Comparison of ENCODE assay signal across 14 cellular contexts in the genomic region with DNA sequence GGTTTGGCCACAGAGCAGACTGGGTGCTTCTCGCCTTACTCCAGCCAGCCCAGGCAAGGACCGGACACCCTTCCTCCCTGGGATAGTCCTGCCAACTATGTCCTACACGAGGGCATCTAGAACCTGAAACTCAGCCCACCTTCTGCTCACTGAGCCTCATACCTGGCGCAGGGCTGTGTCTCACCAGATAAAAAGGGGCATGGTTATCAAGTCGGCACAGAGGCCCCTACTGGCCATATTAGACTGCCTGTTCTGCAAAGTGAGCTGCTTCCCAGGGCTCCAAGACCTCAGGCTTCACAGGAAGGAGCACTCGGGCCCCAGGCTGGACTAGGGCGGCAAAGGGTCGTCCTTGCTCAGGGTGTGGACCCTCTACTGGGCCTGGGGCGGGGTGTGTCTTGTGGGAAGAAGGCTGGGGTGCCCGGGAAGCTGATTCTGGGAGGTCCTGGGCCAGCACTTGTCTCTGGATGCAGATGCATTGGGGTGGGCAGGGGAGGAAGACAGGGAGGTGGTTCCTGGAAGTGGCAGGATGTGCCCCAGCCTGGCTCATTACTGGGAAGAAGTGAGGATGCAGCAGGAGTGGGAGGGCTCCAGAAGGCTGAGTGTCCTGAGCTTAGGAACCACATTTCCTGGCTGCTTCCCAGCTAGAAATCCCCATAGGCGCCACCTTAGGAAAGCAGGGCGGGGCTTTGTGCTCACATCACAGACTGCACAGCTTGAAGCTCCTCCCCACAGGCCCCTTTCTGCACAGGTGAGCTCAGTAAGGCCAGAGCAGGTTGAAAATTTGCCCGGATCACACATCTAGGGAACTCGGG. TPM values are rescaled to one million over a fixed set of nuclear protein-coding genes. Genes with fewer than 3 reads are reported as not detected.
DNase-seq lines count a peak whose midpoint lies in the region; TF ChIP-seq lines count a peak whose summit lies in the region.
"Had no signal": no experiment of that assay in that cellular context is flagged by ENCODE, and none has a peak within 500 bp of the region (broad histone marks: within the 10 kb centered on the region; RNA-seq: fewer than 3 reads in every experiment).

No MANE protein-coding gene starts in this region.

- H3K27me3 ChIP-seq in H7 (ENCODE audit: control insufficient read depth, insufficient read depth, low read length) = no peaks in the 10 kb centered on the region
- H3K27me3 ChIP-seq: heart left ventricle, MG63, right lobe of liver had no signal

- peak overlapping the region in 18 of 21 experiments; percentile 16 to 87 (median 58) for H3K27ac ChIP-seq in skin epidermis
- H3K27ac ChIP-seq: heart left ventricle, right lobe of liver had no signal

- H3K36me3 ChIP-seq in H7 (replicated peaks; ENCODE audit: control insufficient read depth, insufficient read depth, low read length) = peaks cover 1% of the 10 kb centered on the region; the same call in 1 of the 2 replicates
- H3K36me3 ChIP-seq: MG63, right lobe of liver had no signal

- DNase-seq in H7 = peak; percentile 56
- DNase-seq in NCI-H82 treated with DMSO at 0.1 percent for 48 hours (lab: John Stamatoyannopoulos, UW; ENCODE audit: unreplicated experiment) = peak; percentile 4
- peak; percentile 3 to 35 for DNase-seq in erythroblast (lab: John Stamatoyannopoulos, UW)
- DNase-seq in NCI-H524 (lab: John Stamatoyannopoulos, UW) = no peak
- no peak for DNase-seq in DMS79 treated with DMSO at 0.1 percent for 48 hours (lab: John Stamatoyannopoulos, UW)
- no peak for DNase-seq in NCI-H2196 (lab: John Stamatoyannopoulos, UW; ENCODE audit: unreplicated experiment)
- DNase-seq: activated naive CD8-positive, alpha-beta T cell treated with anti-CD3 and anti-CD28 coated beads, Interleukin-2, amount 50 U/mL, for 24 hours; CD4-positive, alpha-beta memory T cell; HFFc6; MG63; right lobe of liver had no signal

- TF ChIP-seq POLR2A in erythroblast (IDR thresholded peaks at IDR 0.05; ENCODE audit: low read length) = peak; percentile 15

- H3K4me3 ChIP-seq in H7 (ENCODE audit: insufficient read depth, low read depth, low read length) = no peak overlapping the region
- no peak overlapping the region for H3K4me3 ChIP-seq in skin epidermis
- H3K4me3 ChIP-seq: heart left ventricle, MG63, right lobe of liver had no signal

RNA-seq across cellular contexts. Expression of a gene that starts 19.6 kb away (rescaled TPM):
- total RNA-seq in H7 (2014; rRNA removed; shearing (Covaris generic)) = 7.3 and 8.7 TPM in 2 replicates

RNA-seq across cellular contexts. Expression of a gene that starts 36.2 kb away (rescaled TPM):
- total RNA-seq in H7 (2014; rRNA removed; shearing (Covaris generic)) = 0.11 and 0.17 TPM in 2 replicates
- total RNA-seq: NCI-H460 had no signal

Comparison
In these comparisons a context has a peak if more than half of its experiments do, and no peak if none do; other contexts are left out.
1. DNase-seq: peak in H7 (single experiment), NCI-H82 treated with DMSO at 0.1 percent for 48 hours (single experiment) and erythroblast (2 of 2); none in NCI-H524 (0 of 2), DMS79 treated with DMSO at 0.1 percent for 48 hours (single experiment) and NCI-H2196 (single experiment).